ENCODE assay signal across 21 cellular contexts in the genomic region with DNA sequence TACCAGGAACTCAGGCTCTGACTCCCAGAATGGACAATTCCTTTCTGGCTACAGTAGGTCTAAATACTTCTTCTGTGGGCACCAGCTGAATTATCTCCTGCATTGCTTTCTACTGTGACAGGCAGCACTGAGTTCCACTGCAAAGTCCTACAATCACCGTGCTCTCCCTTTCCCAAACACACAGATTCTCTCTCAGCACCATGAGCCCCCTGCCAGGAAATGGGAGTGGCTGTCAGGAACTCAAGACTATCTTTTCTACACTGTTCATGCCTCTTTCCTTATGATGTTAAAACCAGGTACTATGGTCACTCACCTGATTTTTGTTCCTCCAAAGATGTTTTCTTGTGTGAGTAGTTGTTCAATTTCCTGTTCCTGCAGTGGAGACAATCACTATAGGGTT.
"Had no signal": no experiment of that assay in that cellular context is flagged by ENCODE, and none has a peak within 500 bp of the region (broad histone marks: within the 10 kb centered on the region; RNA-seq: fewer than 3 reads in every experiment).

No MANE protein-coding gene starts in this region.

- H3K4me3 ChIP-seq: SJSA1, SK-N-MC had no signal

- DNase-seq: IMR-90, Karpas-422, KG1, MM.1S, NCI-H1092 treated with DMSO at 0.1 percent for 48 hours, NCI-H1436, NCI-H187, NCI-H2029, NCI-H2081 treated with DMSO at 0.1 percent for 48 hours, NCI-H2171, NCI-H226, NCI-H446, NCI-H510A, NCI-H524 treated with DMSO at 0.1 percent for 48 hours, NCI-H69, NCI-H774, Right ventricle myocardium superior, RPMI8226, SIG-M5 had no signal

- H3K27me3 ChIP-seq: SJSA1 had no signal

- H3K36me3 ChIP-seq: SJSA1 had no signal

- H3K9me3 ChIP-seq: SJSA1 had no signal

- H3K27ac ChIP-seq: SJSA1, SK-N-MC had no signal

- H3K4me1 ChIP-seq: SJSA1 had no signal
